ENCODE assay signal across 1 cellular context in genomic region chr3:124814620-124815421, GRCh38.
TF ChIP-seq lines count a peak whose summit lies in the region.

No MANE protein-coding gene starts in this region.

TF ChIP-seq in HepG2, 621 proteins besides CTCF, POLR2A, EP300 and RAD21 (continued from another document and continues in another):
- TF ChIP-seq ARID5B (CRISPR knock-in tag; IDR thresholded peaks at IDR 0.05) (peak; percentile 84), TRIM24 (CRISPR knock-in tag; IDR thresholded peaks at IDR 0.05) (peak; percentile 88), ZSCAN25 (CRISPR knock-in tag; IDR thresholded peaks at IDR 0.05) (peak; percentile 97), ZNF567 (CRISPR knock-in tag; IDR thresholded peaks at IDR 0.05; ENCODE audit: borderline replicate concordance) (0 out of 2 replicates have a peak, but pooled peaks have one; percentile 53), ZNF652 (CRISPR knock-in tag; IDR thresholded peaks at IDR 0.05; ENCODE audit: borderline replicate concordance, low read depth) (peak; percentile 24; the same call in 1 of the 2 replicates), MTA1 (CRISPR knock-in tag; IDR thresholded peaks at IDR 0.05; ENCODE audit: borderline replicate concordance) (no peak), CERS6 (CRISPR knock-in tag; IDR thresholded peaks at IDR 0.05) (no peak), KLF9 (CRISPR knock-in tag; IDR thresholded peaks at IDR 0.05; ENCODE audit: low read depth) (0 out of 2 replicates have a peak, but pooled peaks have one; percentile 42), EHMT2 (IDR thresholded peaks at IDR 0.05; ENCODE audit: borderline replicate concordance, low read depth, low read length) (no peak), ZIK1 (CRISPR knock-in tag; IDR thresholded peaks at IDR 0.05; ENCODE audit: borderline replicate concordance, low read depth) (no peak), ZNF274 (CRISPR knock-in tag; IDR thresholded peaks at IDR 0.05) (no peak), ETV5 (CRISPR knock-in tag; IDR thresholded peaks at IDR 0.05; ENCODE audit: borderline replicate concordance) (0 out of 2 replicates have a peak, but pooled peaks have one; percentile 41), NONO (IDR thresholded peaks at IDR 0.05) (no peak), NONO (CRISPR knock-in tag; conservative IDR thresholded peaks at IDR 0.05) (peak; percentile 57; the same call in 1 of the 2 replicates), REXO4 (CRISPR knock-in tag; IDR thresholded peaks at IDR 0.05; ENCODE audit: borderline replicate concordance) (no peak), MED13 (CRISPR knock-in tag; IDR thresholded peaks at IDR 0.05) (no peak), SOX5 (CRISPR knock-in tag; IDR thresholded peaks at IDR 0.05; ENCODE audit: borderline replicate concordance) (peak; percentile 46; the same call in 1 of the 2 replicates), NFAT5 (CRISPR knock-in tag; IDR thresholded peaks at IDR 0.05) (no peak), ZMYM3 (CRISPR knock-in tag; IDR thresholded peaks at IDR 0.05) (peak; percentile 89), ATF4 (CRISPR knock-in tag; IDR thresholded peaks at IDR 0.05) (0 out of 4 replicates have a peak, but pooled peaks of 1 of the 2 experiments have one; percentile 30), ZNF580 (CRISPR knock-in tag; IDR thresholded peaks at IDR 0.05; ENCODE audit: borderline replicate concordance, low read depth) (no peak; the same call in 1 of the 2 replicates), ZNF30 (CRISPR knock-in tag; IDR thresholded peaks at IDR 0.05) (no peak), GATAD1 (CRISPR knock-in tag; IDR thresholded peaks at IDR 0.05) (peak; percentile 20; the same call in 1 of the 2 replicates), HMG20A (CRISPR knock-in tag; IDR thresholded peaks at IDR 0.05; ENCODE audit: borderline replicate concordance) (peak; percentile 74; the same call in 1 of the 2 replicates), GABPA (IDR thresholded peaks at IDR 0.05; ENCODE audit: low read depth, low read length) (no peak), GABPA (CRISPR knock-in tag; IDR thresholded peaks at IDR 0.05; ENCODE audit: low read depth) (peak; percentile 40; the same call in 1 of the 2 replicates), ZSCAN5A (CRISPR knock-in tag; IDR thresholded peaks at IDR 0.05; ENCODE audit: borderline replicate concordance) (no peak), KDM1A (CRISPR knock-in tag; IDR thresholded peaks at IDR 0.05) (peak; percentile 89; the same call in 1 of the 2 replicates), GPN1 (CRISPR knock-in tag; IDR thresholded peaks at IDR 0.05; ENCODE audit: borderline replicate concordance) (no peak), ZNF350 (CRISPR knock-in tag; IDR thresholded peaks at IDR 0.05; ENCODE audit: borderline replicate concordance, low read depth) (peak; percentile 67; the same call in 1 of the 2 replicates), SP4 (CRISPR knock-in tag; IDR thresholded peaks at IDR 0.05) (no peak)
- TF ChIP-seq, protein P1, sequence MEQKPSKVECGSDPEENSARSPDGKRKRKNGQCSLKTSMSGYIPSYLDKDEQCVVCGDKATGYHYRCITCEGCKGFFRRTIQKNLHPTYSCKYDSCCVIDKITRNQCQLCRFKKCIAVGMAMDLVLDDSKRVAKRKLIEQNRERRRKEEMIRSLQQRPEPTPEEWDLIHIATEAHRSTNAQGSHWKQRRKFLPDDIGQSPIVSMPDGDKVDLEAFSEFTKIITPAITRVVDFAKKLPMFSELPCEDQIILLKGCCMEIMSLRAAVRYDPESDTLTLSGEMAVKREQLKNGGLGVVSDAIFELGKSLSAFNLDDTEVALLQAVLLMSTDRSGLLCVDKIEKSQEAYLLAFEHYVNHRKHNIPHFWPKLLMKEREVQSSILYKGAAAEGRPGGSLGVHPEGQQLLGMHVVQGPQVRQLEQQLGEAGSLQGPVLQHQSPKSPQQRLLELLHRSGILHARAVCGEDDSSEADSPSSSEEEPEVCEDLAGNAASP (CRISPR knock-in tag; IDR thresholded peaks at IDR 0.05; ENCODE audit: borderline replicate concordance): peak; percentile 16; the same call in 1 of the 2 replicates
- TF ChIP-seq, protein P2, sequence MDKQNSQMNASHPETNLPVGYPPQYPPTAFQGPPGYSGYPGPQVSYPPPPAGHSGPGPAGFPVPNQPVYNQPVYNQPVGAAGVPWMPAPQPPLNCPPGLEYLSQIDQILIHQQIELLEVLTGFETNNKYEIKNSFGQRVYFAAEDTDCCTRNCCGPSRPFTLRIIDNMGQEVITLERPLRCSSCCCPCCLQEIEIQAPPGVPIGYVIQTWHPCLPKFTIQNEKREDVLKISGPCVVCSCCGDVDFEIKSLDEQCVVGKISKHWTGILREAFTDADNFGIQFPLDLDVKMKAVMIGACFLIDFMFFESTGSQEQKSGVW (CRISPR knock-in tag; IDR thresholded peaks at IDR 0.05; ENCODE audit: borderline replicate concordance): no peak
- TF ChIP-seq, protein P3, sequence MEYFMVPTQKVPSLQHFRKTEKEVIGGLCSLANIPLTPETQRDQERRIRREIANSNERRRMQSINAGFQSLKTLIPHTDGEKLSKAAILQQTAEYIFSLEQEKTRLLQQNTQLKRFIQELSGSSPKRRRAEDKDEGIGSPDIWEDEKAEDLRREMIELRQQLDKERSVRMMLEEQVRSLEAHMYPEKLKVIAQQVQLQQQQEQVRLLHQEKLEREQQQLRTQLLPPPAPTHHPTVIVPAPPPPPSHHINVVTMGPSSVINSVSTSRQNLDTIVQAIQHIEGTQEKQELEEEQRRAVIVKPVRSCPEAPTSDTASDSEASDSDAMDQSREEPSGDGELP (IDR thresholded peaks at IDR 0.05; ENCODE audit: borderline replicate concordance, low read depth): no peak
- TF ChIP-seq, protein P4, sequence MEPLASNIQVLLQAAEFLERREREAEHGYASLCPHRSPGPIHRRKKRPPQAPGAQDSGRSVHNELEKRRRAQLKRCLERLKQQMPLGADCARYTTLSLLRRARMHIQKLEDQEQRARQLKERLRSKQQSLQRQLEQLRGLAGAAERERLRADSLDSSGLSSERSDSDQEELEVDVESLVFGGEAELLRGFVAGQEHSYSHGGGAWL (CRISPR knock-in tag; IDR thresholded peaks at IDR 0.05): no peak
- TF ChIP-seq, protein P5, sequence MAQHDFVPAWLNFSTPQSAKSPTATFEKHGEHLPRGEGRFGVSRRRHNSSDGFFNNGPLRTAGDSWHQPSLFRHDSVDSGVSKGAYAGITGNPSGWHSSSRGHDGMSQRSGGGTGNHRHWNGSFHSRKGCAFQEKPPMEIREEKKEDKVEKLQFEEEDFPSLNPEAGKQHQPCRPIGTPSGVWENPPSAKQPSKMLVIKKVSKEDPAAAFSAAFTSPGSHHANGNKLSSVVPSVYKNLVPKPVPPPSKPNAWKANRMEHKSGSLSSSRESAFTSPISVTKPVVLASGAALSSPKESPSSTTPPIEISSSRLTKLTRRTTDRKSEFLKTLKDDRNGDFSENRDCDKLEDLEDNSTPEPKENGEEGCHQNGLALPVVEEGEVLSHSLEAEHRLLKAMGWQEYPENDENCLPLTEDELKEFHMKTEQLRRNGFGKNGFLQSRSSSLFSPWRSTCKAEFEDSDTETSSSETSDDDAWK (CRISPR knock-in tag; IDR thresholded peaks at IDR 0.05): no peak
- TF ChIP-seq, protein P6, sequence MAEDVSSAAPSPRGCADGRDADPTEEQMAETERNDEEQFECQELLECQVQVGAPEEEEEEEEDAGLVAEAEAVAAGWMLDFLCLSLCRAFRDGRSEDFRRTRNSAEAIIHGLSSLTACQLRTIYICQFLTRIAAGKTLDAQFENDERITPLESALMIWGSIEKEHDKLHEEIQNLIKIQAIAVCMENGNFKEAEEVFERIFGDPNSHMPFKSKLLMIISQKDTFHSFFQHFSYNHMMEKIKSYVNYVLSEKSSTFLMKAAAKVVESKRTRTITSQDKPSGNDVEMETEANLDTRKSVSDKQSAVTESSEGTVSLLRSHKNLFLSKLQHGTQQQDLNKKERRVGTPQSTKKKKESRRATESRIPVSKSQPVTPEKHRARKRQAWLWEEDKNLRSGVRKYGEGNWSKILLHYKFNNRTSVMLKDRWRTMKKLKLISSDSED (CRISPR knock-in tag; IDR thresholded peaks at IDR 0.05): no peak
